ENCODE assay signal across 18 cellular contexts in the genomic region with DNA sequence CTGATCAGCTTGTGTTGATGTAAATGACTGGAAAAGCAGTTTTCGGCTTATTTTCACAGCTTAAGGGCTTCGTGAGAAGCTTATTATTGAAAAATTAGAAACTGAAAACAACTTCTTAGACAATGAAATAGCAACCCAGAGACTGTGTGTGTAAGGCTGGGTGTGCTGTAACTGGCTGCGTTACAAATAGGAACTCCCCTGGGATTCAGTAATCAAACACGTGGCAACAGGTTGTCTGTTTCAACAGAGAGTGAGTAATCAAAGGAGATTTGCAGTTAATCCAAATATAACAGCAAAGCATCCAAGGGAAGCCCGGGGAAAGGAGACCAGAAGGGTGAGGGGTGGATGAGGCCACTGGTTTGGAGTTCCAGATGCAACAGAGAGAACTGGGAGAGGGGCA. TPM values are rescaled to one million over a fixed set of nuclear protein-coding genes. Genes with fewer than 3 reads are reported as not detected.
"Had no signal": no experiment of that assay in that cellular context is flagged by ENCODE, and none has a peak within 500 bp of the region (broad histone marks: within the 10 kb centered on the region; RNA-seq: fewer than 3 reads in every experiment).

No MANE protein-coding gene starts in this region.

- DNase-seq: activated CD4-positive, alpha-beta T cell treated with anti-CD3 and anti-CD28 coated beads, Interleukin-2, amount 50 U/mL, for 1 hour; activated CD4-positive, CD25-positive, alpha-beta regulatory T cell treated with anti-CD3 and anti-CD28 coated beads, Interleukin-2, amount 50 U/mL, for 72 hours; activated CD8-positive, alpha-beta T cell treated with anti-CD3 and anti-CD28 coated beads, Interleukin-2, amount 10 ng/mL, durations not matched to agents 7 days and 5 days; activated gamma-delta T cell; anterior cingulate cortex; body of pancreas; glutamatergic neuron; hippocampal formation; left cardiac atrium; right lobe of liver; small intestine; stimulated activated CD4-positive, alpha-beta T cell treated with anti-CD3 and anti-CD28 coated beads, Interleukin-2, amount 100 ng/mL, for 24 hours; stimulated activated naive CD8-positive, alpha-beta T cell treated with anti-CD3 and anti-CD28 coated beads, Interleukin-15, amount 100 ng/mL, for 72 hours; T-helper 17 cell had no signal

- H3K36me3 ChIP-seq: right lobe of liver, tibial nerve had no signal

- H3K27ac ChIP-seq: body of pancreas, right lobe of liver, tibial nerve had no signal

- ATAC-seq: activated CD8-positive, alpha-beta T cell treated with anti-CD3 and anti-CD28 coated beads, Interleukin-2, amount 10 ng/mL, durations not matched to agents 7 days and 5 days; body of pancreas; natural killer cell treated with Interleukin-12 subunit alpha and Interleukin-12 subunit beta and Interleukin-15 and Interleukin-18, amount 100 ng/mL, for 72 hours; right lobe of liver; stimulated activated effector memory CD8-positive, alpha-beta T cell treated with anti-CD3 and anti-CD28 coated beads, Interleukin-12 subunit alpha, Interleukin-12 subunit beta, amount 100 ng/mL, for 72 hours; stimulated activated naive CD8-positive, alpha-beta T cell treated with anti-CD3 and anti-CD28 coated beads, Interleukin-15, amount 100 ng/mL, for 72 hours; T-helper 17 cell had no signal

- H3K27me3 ChIP-seq: body of pancreas, right lobe of liver, tibial nerve had no signal

- H3K4me3 ChIP-seq: body of pancreas, right lobe of liver, tibial nerve had no signal

- H3K9me3 ChIP-seq: body of pancreas, right lobe of liver, tibial nerve had no signal

- H3K4me1 ChIP-seq: right lobe of liver, tibial nerve had no signal

RNA-seq across cellular contexts. Expression of gene NTM, which starts 19.2 kb away (rescaled TPM):
- total RNA-seq: activated CD8-positive, alpha-beta T cell treated with anti-CD3 and anti-CD28 coated beads, Interleukin-2, amount 10 ng/mL, durations not matched to agents 7 days and 5 days; activated T-helper 1 cell treated with anti-CD3 and anti-CD28 coated beads, Interleukin-12 subunit alpha, Interleukin-12 subunit beta, Interleukin-2, Interleukin-4 antibody, amounts not matched to agents 30 ng/mL and 10 ng/mL and 1 ng/mL, durations not matched to agents 14 hours and 24 hours and 36 hours; natural killer cell treated with Interleukin-12 subunit alpha and Interleukin-12 subunit beta and Interleukin-15 and Interleukin-18, amount 100 ng/mL, for 72 hours; T-helper 17 cell had no signal
